In genomic region chrX:153774576-153775292, GRCh38 we compare ENCODE assay signal across 1 cellular context.
TF ChIP-seq lines count a peak whose summit lies in the region.

No MANE protein-coding gene starts in this region.

TF ChIP-seq in K562, 482 proteins besides CTCF, POLR2A, EP300 and RAD21:
- TF ChIP-seq PHF21A (IDR thresholded peaks at IDR 0.05; ENCODE audit: borderline replicate concordance, low read depth) (no peak), ZBTB33 (CRISPR knock-in tag; IDR thresholded peaks at IDR 0.05) (peak; percentile 68), ZZZ3 (IDR thresholded peaks at IDR 0.05) (no peak)
